2 cellular contexts compared by ENCODE assay signal in the genomic region with DNA sequence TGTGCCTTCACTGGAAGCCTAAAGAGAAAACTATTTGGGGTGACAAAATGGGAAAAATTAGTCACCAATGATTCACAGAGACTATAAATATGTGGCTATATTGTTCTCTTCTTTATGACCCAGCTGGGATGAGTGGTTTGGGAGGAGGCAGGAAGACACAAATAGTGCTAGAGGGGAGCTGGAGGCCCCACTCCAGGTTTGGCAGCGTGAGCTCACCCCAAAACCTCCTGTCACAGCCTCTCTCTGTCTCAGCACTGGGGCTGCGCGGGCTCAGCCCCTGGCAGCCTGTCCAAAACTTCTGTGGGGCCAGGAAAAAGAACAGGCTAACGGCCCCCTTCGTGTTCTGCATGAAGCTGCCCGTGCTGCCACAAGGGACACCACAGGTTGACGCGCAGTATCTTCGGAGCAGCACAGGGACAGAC.
TF ChIP-seq lines count a peak whose summit lies in the region.

No MANE protein-coding gene starts in this region.

TF ChIP-seq in SK-N-SH, 30 proteins besides CTCF, POLR2A, EP300 and RAD21 (continued from another document):
- peak; percentile 66; the same call in 1 of the 2 replicates for TF ChIP-seq FOSL2 (IDR thresholded peaks at IDR 0.05; ENCODE audit: borderline replicate concordance, low read depth)

TF ChIP-seq in SK-N-SH treated with all-trans-retinoic acid at 6 μM for 48 hours, 23 proteins besides CTCF, POLR2A, EP300 and RAD21 (continued from another document):
- TF ChIP-seq, protein P1, sequence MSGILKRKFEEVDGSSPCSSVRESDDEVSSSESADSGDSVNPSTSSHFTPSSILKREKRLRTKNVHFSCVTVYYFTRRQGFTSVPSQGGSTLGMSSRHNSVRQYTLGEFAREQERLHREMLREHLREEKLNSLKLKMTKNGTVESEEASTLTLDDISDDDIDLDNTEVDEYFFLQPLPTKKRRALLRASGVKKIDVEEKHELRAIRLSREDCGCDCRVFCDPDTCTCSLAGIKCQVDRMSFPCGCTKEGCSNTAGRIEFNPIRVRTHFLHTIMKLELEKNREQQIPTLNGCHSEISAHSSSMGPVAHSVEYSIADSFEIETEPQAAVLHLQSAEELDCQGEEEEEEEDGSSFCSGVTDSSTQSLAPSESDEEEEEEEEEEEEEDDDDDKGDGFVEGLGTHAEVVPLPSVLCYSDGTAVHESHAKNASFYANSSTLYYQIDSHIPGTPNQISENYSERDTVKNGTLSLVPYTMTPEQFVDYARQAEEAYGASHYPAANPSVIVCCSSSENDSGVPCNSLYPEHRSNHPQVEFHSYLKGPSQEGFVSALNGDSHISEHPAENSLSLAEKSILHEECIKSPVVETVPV (CRISPR knock-in tag; IDR thresholded peaks at IDR 0.05): no peak
- TF ChIP-seq, protein P2, sequence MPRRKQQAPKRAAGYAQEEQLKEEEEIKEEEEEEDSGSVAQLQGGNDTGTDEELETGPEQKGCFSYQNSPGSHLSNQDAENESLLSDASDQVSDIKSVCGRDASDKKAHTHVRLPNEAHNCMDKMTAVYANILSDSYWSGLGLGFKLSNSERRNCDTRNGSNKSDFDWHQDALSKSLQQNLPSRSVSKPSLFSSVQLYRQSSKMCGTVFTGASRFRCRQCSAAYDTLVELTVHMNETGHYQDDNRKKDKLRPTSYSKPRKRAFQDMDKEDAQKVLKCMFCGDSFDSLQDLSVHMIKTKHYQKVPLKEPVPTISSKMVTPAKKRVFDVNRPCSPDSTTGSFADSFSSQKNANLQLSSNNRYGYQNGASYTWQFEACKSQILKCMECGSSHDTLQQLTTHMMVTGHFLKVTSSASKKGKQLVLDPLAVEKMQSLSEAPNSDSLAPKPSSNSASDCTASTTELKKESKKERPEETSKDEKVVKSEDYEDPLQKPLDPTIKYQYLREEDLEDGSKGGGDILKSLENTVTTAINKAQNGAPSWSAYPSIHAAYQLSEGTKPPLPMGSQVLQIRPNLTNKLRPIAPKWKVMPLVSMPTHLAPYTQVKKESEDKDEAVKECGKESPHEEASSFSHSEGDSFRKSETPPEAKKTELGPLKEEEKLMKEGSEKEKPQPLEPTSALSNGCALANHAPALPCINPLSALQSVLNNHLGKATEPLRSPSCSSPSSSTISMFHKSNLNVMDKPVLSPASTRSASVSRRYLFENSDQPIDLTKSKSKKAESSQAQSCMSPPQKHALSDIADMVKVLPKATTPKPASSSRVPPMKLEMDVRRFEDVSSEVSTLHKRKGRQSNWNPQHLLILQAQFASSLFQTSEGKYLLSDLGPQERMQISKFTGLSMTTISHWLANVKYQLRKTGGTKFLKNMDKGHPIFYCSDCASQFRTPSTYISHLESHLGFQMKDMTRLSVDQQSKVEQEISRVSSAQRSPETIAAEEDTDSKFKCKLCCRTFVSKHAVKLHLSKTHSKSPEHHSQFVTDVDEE (CRISPR knock-in tag; IDR thresholded peaks at IDR 0.05): no peak
- TF ChIP-seq GLIS3 (CRISPR knock-in tag; IDR thresholded peaks at IDR 0.05) (no peak), ZNF8 (CRISPR knock-in tag; IDR thresholded peaks at IDR 0.05) (no peak), TOX (CRISPR knock-in tag; IDR thresholded peaks at IDR 0.05; ENCODE audit: borderline replicate concordance) (no peak), ESRRG (CRISPR knock-in tag; IDR thresholded peaks at IDR 0.05) (no peak), SNAI2 (CRISPR knock-in tag; IDR thresholded peaks at IDR 0.05) (no peak), ARNTL (CRISPR knock-in tag; IDR thresholded peaks at IDR 0.05; ENCODE audit: borderline replicate concordance, low read depth) (no peak), ZNF565 (CRISPR knock-in tag; conservative IDR thresholded peaks at IDR 0.05; ENCODE audit: low read depth) (no peak), BACH2 (CRISPR knock-in tag; IDR thresholded peaks at IDR 0.05; ENCODE audit: borderline replicate concordance) (no peak), ZFP30 (CRISPR knock-in tag; IDR thresholded peaks at IDR 0.05) (no peak), TCF4 (CRISPR knock-in tag; IDR thresholded peaks at IDR 0.05; ENCODE audit: borderline replicate concordance) (no peak), ZC3H10 (CRISPR knock-in tag; IDR thresholded peaks at IDR 0.05) (no peak)
- TF ChIP-seq, protein P3, sequence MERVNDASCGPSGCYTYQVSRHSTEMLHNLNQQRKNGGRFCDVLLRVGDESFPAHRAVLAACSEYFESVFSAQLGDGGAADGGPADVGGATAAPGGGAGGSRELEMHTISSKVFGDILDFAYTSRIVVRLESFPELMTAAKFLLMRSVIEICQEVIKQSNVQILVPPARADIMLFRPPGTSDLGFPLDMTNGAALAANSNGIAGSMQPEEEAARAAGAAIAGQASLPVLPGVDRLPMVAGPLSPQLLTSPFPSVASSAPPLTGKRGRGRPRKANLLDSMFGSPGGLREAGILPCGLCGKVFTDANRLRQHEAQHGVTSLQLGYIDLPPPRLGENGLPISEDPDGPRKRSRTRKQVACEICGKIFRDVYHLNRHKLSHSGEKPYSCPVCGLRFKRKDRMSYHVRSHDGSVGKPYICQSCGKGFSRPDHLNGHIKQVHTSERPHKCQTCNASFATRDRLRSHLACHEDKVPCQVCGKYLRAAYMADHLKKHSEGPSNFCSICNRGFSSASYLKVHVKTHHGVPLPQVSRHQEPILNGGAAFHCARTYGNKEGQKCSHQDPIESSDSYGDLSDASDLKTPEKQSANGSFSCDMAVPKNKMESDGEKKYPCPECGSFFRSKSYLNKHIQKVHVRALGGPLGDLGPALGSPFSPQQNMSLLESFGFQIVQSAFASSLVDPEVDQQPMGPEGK (CRISPR knock-in tag; IDR thresholded peaks at IDR 0.05; ENCODE audit: borderline replicate concordance): no peak
- TF ChIP-seq, protein P4, sequence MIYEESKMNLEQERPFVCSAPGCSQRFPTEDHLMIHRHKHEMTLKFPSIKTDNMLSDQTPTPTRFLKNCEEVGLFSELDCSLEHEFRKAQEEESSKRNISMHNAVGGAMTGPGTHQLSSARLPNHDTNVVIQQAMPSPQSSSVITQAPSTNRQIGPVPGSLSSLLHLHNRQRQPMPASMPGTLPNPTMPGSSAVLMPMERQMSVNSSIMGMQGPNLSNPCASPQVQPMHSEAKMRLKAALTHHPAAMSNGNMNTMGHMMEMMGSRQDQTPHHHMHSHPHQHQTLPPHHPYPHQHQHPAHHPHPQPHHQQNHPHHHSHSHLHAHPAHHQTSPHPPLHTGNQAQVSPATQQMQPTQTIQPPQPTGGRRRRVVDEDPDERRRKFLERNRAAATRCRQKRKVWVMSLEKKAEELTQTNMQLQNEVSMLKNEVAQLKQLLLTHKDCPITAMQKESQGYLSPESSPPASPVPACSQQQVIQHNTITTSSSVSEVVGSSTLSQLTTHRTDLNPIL (CRISPR knock-in tag; IDR thresholded peaks at IDR 0.05; ENCODE audit: low read depth): no peak
